ENCODE assay signal across 2 cellular contexts in the genomic region with DNA sequence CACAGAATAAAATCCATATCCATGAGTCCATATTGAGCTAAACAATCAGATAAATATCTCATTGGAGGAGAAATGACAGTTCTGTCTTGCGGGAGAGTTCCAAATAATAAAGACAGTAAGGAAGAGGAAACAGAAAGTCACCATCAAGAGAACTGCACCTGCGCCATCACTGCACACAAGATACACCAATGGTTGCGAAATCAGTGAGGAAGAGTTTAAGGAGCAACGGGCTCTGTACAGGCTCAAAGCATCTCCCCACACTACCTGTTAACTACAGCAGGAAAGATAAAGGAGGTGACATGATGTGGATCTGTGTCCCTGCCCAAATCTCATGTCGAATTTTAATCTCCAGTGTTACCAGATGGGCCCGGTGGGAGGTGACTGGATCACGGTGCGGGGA.
A peak's percentile ranks its signal among the peaks of the same experiment; 100 is the strongest.
TF ChIP-seq lines count a peak whose summit lies in the region.

No MANE protein-coding gene starts in this region.

TF ChIP-seq in IMR-90, 13 proteins besides CTCF, POLR2A, EP300 and RAD21:
- no peak for TF ChIP-seq SMC3 (IDR thresholded peaks at IDR 0.05; ENCODE audit: low read depth, low read length)
- peak; percentile 84 for TF ChIP-seq CEBPB (IDR thresholded peaks at IDR 0.05; ENCODE audit: low read depth, low read length)
- TF ChIP-seq MAFK (IDR thresholded peaks at IDR 0.05; ENCODE audit: low read depth, low read length) = no peak
- TF ChIP-seq, protein P1, sequence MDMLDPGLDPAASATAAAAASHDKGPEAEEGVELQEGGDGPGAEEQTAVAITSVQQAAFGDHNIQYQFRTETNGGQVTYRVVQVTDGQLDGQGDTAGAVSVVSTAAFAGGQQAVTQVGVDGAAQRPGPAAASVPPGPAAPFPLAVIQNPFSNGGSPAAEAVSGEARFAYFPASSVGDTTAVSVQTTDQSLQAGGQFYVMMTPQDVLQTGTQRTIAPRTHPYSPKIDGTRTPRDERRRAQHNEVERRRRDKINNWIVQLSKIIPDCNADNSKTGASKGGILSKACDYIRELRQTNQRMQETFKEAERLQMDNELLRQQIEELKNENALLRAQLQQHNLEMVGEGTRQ (IDR thresholded peaks at IDR 0.05; ENCODE audit: low read depth, low read length) = no peak
- TF ChIP-seq FOS (IDR thresholded peaks at IDR 0.05; ENCODE audit: low read depth, low read length) = no peak
TF ChIP-seq in IMR-90: peak in this region for 1.

TF ChIP-seq in H1, 55 proteins besides CTCF, POLR2A, EP300 and RAD21:
- TF ChIP-seq RXRA (IDR thresholded peaks at IDR 0.05; ENCODE audit: insufficient read depth, low read depth, low read length) = no peak
- peak; percentile 60; the same call in 1 of the 2 replicates for TF ChIP-seq CEBPB (IDR thresholded peaks at IDR 0.05; ENCODE audit: low read depth, low read length)
